Comparison of ENCODE assay signal across 20 cellular contexts in genomic region chr13:75393839-75394238, GRCh38.
DNase-seq lines count a peak whose midpoint lies in the region; ATAC-seq and TF ChIP-seq lines count a peak whose summit lies in the region.
"Had no signal": no experiment of that assay in that cellular context is flagged by ENCODE, and none has a peak within 500 bp of the region (broad histone marks: within the 10 kb centered on the region; RNA-seq: fewer than 3 reads in every experiment).

No MANE protein-coding gene starts in this region.

- H3K4me2 ChIP-seq in Karpas-422 (ENCODE audit: low read depth, low read length, poor library complexity, severe bottlenecking): peak overlapping the region; percentile 34

- ATAC-seq in CD4-positive, alpha-beta T cell (ENCODE audit: poor library complexity): no peak

- no peaks in the 10 kb centered on the region for H3K36me3 ChIP-seq in Karpas-422 (ENCODE audit: insufficient read depth, low read length)
- no peaks in the 10 kb centered on the region for H3K36me3 ChIP-seq in stomach

- DNase-seq in AG20443 (ENCODE audit: low spot score) (peak; percentile 11), EL (peak; percentile 17), Karpas-422 (no peak), fibroblast of mammary gland (ENCODE audit: low read depth) (peak; percentile 13), H4 (ENCODE audit: low spot score) (no peak), stomach (no peak), superior temporal gyrus (ENCODE audit: extremely low spot score) (no peak)
- DNase-seq in CD4-positive, alpha-beta T cell: no peak
- DNase-seq: DMS153, DND-41, GDM1, H9, HFFc6, MM.1S, NCI-H1694, NCI-H2029 treated with DMSO at 0.1 percent for 48 hours, NCI-H2227 treated with DMSO at 0.1 percent for 48 hours, NCI-H526 treated with DMSO at 0.1 percent for 48 hours, SIG-M5 had no signal

- no peaks in the 10 kb centered on the region for H3K27me3 Mint-ChIP-seq in CD4-positive, alpha-beta T cell

- H3K9me3 Mint-ChIP-seq in CD4-positive, alpha-beta T cell: peaks cover 2% of the 10 kb centered on the region
- H3K9me3 Mint-ChIP-seq: H9 had no signal

- no peak overlapping the region for H2AFZ ChIP-seq in Karpas-422 (ENCODE audit: low read length)

- H3K4me3 ChIP-seq in Karpas-422 (ENCODE audit: low read length) (no peak overlapping the region), fibroblast of mammary gland (ENCODE audit: control insufficient read depth, low read depth, low read length) (no peak overlapping the region), stomach (no peak overlapping the region)
- H3K4me3 ChIP-seq: SK-N-MC had no signal

- H3K9me3 ChIP-seq in Karpas-422 (ENCODE audit: low read length) (no peaks in the 10 kb centered on the region), stomach (peaks cover 0 to 2% (median under 1%) of the 10 kb centered on the region in 4 donors)
- H3K9me3 ChIP-seq in CD4-positive, alpha-beta T cell (ENCODE audit: control insufficient read depth, low read length): no peaks in the 10 kb centered on the region

- no peak overlapping the region for H3K27ac Mint-ChIP-seq in CD4-positive, alpha-beta T cell
- H3K27ac Mint-ChIP-seq: H9, HFFc6 had no signal

- H3K4me1 ChIP-seq in Karpas-422 (ENCODE audit: low read length) (peaks cover 12% of the 10 kb centered on the region), stomach (peaks cover 0 to 11% (median 0%) of the 10 kb centered on the region in 4 donors)

- TF ChIP-seq CTCF in fibroblast of mammary gland (conservative IDR thresholded peaks at IDR 0.05; ENCODE audit: control insufficient read depth, insufficient read depth, low read depth, low read length) (no peak), stomach (IDR thresholded peaks at IDR 0.05) (no peak)
- TF ChIP-seq CTCF in CD4-positive, alpha-beta T cell (IDR thresholded peaks at IDR 0.05): no peak

- no peaks in the 10 kb centered on the region for H3K79me2 ChIP-seq in Karpas-422 (ENCODE audit: low read length)

- no peaks in the 10 kb centered on the region for H3K9me2 ChIP-seq in Karpas-422 (replicated peaks; ENCODE audit: insufficient read depth, low read length)

- no peak overlapping the region for H3K4me3 Mint-ChIP-seq in CD4-positive, alpha-beta T cell
- H3K4me3 Mint-ChIP-seq: H9, HFFc6 had no signal

- H3K36me3 Mint-ChIP-seq in CD4-positive, alpha-beta T cell (ENCODE audit: low read depth): no peaks in the 10 kb centered on the region

- no peaks in the 10 kb centered on the region for H4K20me1 ChIP-seq in Karpas-422 (ENCODE audit: insufficient read depth, low read depth, low read length)

- no peak for TF ChIP-seq POLR2A in stomach (IDR thresholded peaks at IDR 0.05)

- H3K27ac ChIP-seq in Karpas-422 (ENCODE audit: low read length): peak overlapping the region; percentile 26; the same call in 1 of the 2 replicates
- no peak overlapping the region for H3K27ac ChIP-seq in stomach
- no peak overlapping the region for H3K27ac ChIP-seq in CD4-positive, alpha-beta T cell (ENCODE audit: low read depth, low read length)
- H3K27ac ChIP-seq: SK-N-MC had no signal

- H3K4me1 Mint-ChIP-seq in CD4-positive, alpha-beta T cell (ENCODE audit: low read depth): no peaks in the 10 kb centered on the region

- no peak for TF ChIP-seq EP300 in stomach (IDR thresholded peaks at IDR 0.05)

- WGBS in stomach, 5 donors: 94 to 100% (median 96%) methylated on average over 3 of the region's 3 CpGs

- POLR2A ChIA-PET in CD4-positive, alpha-beta T cell (lab: Charles Lee): no interaction called here

- H3K9ac ChIP-seq in Karpas-422 (ENCODE audit: low read length): no peak overlapping the region

- H3K27me3 ChIP-seq in Karpas-422 (ENCODE audit: low read length): no peaks in the 10 kb centered on the region
- H3K27me3 ChIP-seq in stomach: no peaks in the 10 kb centered on the region
- H3K27me3 ChIP-seq in CD4-positive, alpha-beta T cell (ENCODE audit: control insufficient read depth, insufficient read depth, low read length): no peaks in the 10 kb centered on the region

- CTCF ChIA-PET in CD4-positive, alpha-beta T cell (lab: Charles Lee): no interaction called here

- intact Hi-C loops in stomach (cut with DNase I; ENCODE audit: low total_unique reads): no loop called here
- intact Hi-C loops in CD4-positive, alpha-beta T cell (cut with DNase I, micrococcal nuclease): no loop called here

Comparison
In these comparisons a context has a peak if more than half of its experiments do, and no peak if none do; other contexts are left out.
1. DNase-seq: peak in AG20443 (single experiment), EL (single experiment) and fibroblast of mammary gland (single experiment); none in Karpas-422 (single experiment), H4 (single experiment), stomach (single experiment), CD4-positive, alpha-beta T cell (0 of 10) and superior temporal gyrus (single experiment).